ENCODE assay signal across 8 cellular contexts in the genomic region with DNA sequence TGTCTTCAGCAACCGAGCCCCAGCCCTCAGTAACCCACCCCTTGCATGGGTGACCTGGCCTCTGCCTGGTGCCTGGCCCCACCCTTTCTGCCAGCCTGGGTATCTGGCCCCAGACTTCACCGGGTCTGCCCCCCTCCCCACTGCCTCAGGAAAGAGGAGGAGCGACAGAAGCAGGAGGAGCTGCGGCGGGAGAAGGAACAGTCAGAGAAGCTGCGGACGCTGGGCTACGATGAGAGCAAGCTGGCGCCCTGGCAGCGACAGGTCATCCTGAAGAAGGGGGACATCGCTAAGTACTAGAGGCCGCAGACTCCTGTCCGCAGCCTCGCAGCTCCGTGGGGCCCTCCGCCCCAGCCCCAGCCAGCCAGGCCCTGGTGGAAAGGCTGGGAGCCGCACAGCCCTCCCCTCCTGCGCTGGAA. TPM values are rescaled to one million over a fixed set of nuclear protein-coding genes. Genes with fewer than 3 reads are reported as not detected.
A peak's percentile ranks its signal among the peaks of the same experiment; 100 is the strongest.
DNase-seq lines count a peak whose midpoint lies in the region; ATAC-seq and TF ChIP-seq lines count a peak whose summit lies in the region.

No MANE protein-coding gene starts in this region.

- H3K9me2 ChIP-seq in OCI-LY7 (ENCODE audit: insufficient read depth, low read length), result no peaks in the 10 kb centered on the region

- no peak for DNase-seq in Jurkat, Clone E6-1 (ENCODE audit: low read depth, low spot score)
- DNase-seq in activated CD4-positive, alpha-beta T cell treated with anti-CD3 and anti-CD28 coated beads for 4 hours, result peak; percentile 61 to 71
- DNase-seq in effector memory CD4-positive, alpha-beta T cell, result peak; percentile 66 to 72 (median 67)
- peak; percentile 37 for DNase-seq in stimulated activated CD4-positive, alpha-beta T cell treated with anti-CD3 and anti-CD28 coated beads, Interleukin-1b, Interleukin-23, amount 100 ng/mL, for 48 hours
- DNase-seq in NK-92 (lab: John Stamatoyannopoulos, UW; ENCODE audit: unreplicated experiment) (no peak), OCI-LY7 (ENCODE audit: low spot score) (no peak), type B pancreatic cell (ENCODE audit: extremely low spot score, unreplicated experiment) (no peak)

- no peaks in the 10 kb centered on the region for H3K27me3 ChIP-seq in effector memory CD4-positive, alpha-beta T cell (replicated peaks; ENCODE audit: control insufficient read depth, insufficient read depth, low read length, poor library complexity, severe bottlenecking)

- no TSS peak for BruUV-seq in OCI-LY7 (replicated peaks; lab: Mats Ljungman, UMichigan)

- H3K9me3 ChIP-seq in effector memory CD4-positive, alpha-beta T cell (ENCODE audit: control insufficient read depth, low read length), result no peaks in the 10 kb centered on the region
- H3K9me3 ChIP-seq in OCI-LY7 (ENCODE audit: low read length), result no peaks in the 10 kb centered on the region

- POLR2A ChIA-PET in OCI-LY7 (lab: Charles Lee), result no interaction called here

- no peaks in the 10 kb centered on the region for H3K79me2 ChIP-seq in OCI-LY7 (ENCODE audit: insufficient read depth, low read depth, low read length)

- no peak overlapping the region for H3K4me3 Mint-ChIP-seq in type B pancreatic cell

- H3K36me3 ChIP-seq in effector memory CD4-positive, alpha-beta T cell (ENCODE audit: control insufficient read depth, insufficient read depth, low read length), result peaks cover 27% of the 10 kb centered on the region
- H3K36me3 ChIP-seq in OCI-LY7 (ENCODE audit: insufficient read depth, low read length), result no peaks in the 10 kb centered on the region

- H2AFZ ChIP-seq in OCI-LY7 (ENCODE audit: low read length), result no peak overlapping the region

- no peak overlapping the region for H3K4me2 ChIP-seq in OCI-LY7 (ENCODE audit: low read length)

- peaks cover 11% of the 10 kb centered on the region for H3K36me3 Mint-ChIP-seq in type B pancreatic cell

- H3K27ac ChIP-seq in effector memory CD4-positive, alpha-beta T cell (ENCODE audit: insufficient read depth, low read length, poor library complexity, severe bottlenecking), result peak overlapping the region; percentile 96
- no peak overlapping the region for H3K27ac ChIP-seq in OCI-LY7 (ENCODE audit: low read depth, low read length, poor library complexity, severe bottlenecking)

- intact Hi-C loops in OCI-LY7 (cut with micrococcal nuclease; ENCODE audit: unreplicated experiment), result no loop called here

- peaks cover 55% of the 10 kb centered on the region for H3K4me1 ChIP-seq in effector memory CD4-positive, alpha-beta T cell (ENCODE audit: control insufficient read depth, insufficient read depth, low read length, poor library complexity, severe bottlenecking)
- no peaks in the 10 kb centered on the region for H3K4me1 ChIP-seq in OCI-LY7 (ENCODE audit: insufficient read depth, low read length, poor library complexity, severe bottlenecking)

- no peak overlapping the region for H3K27ac Mint-ChIP-seq in type B pancreatic cell

- TF ChIP-seq CTCF in OCI-LY7 (conservative IDR thresholded peaks at IDR 0.05; ENCODE audit: low read length), result no peak
- no peak for TF ChIP-seq CTCF in type B pancreatic cell (conservative IDR thresholded peaks at IDR 0.05)

- CTCF ChIA-PET in OCI-LY7 (lab: Charles Lee; ENCODE audit: unreplicated experiment), result no interaction called here

- peak overlapping the region; percentile 22 for H3K4me3 ChIP-seq in Jurkat, Clone E6-1 (ENCODE audit: low read length)
- peak overlapping the region; percentile 49 for H3K4me3 ChIP-seq in effector memory CD4-positive, alpha-beta T cell (ENCODE audit: insufficient read depth, low read depth, low read length, poor library complexity, severe bottlenecking)
- H3K4me3 ChIP-seq in OCI-LY7 (ENCODE audit: low read depth, low read length, poor library complexity, severe bottlenecking), result no peak overlapping the region

- peaks cover 3% of the 10 kb centered on the region for H3K27me3 Mint-ChIP-seq in type B pancreatic cell

- H3K9me3 Mint-ChIP-seq in type B pancreatic cell, result no peaks in the 10 kb centered on the region

- H4K20me1 ChIP-seq in OCI-LY7 (ENCODE audit: insufficient read depth, low read length), result no peaks in the 10 kb centered on the region

- peaks cover 11% of the 10 kb centered on the region for H3K4me1 Mint-ChIP-seq in type B pancreatic cell (ENCODE audit: unreplicated experiment)

- ATAC-seq in GM18867 (IDR thresholded peaks at IDR 0.05; ENCODE audit: unreplicated experiment), result no peak

RNA-seq across cellular contexts. Expression of a gene that starts 6.1 kb away (rescaled TPM):
- 1.8 TPM for polyA plus RNA-seq in Jurkat, Clone E6-1 (2012; ENCODE audit: insufficient read depth, insufficient read length)
- 1.7 and 2.8 TPM in 2 replicates for total RNA-seq in OCI-LY7 (2014; rRNA removed; shearing (Covaris generic))
- 0.65 and 1.7 TPM in 2 replicates for total RNA-seq in OCI-LY7 (2022)
- total RNA-seq in type B pancreatic cell (ENCODE audit: low replicate concordance), result 27.0 and 29.4 TPM in 2 replicates

RNA-seq across cellular contexts. Expression of a gene that starts 31.6 kb away (rescaled TPM):
- polyA plus RNA-seq in Jurkat, Clone E6-1 (2012; ENCODE audit: insufficient read depth, insufficient read length), result 3.3 TPM
- total RNA-seq in OCI-LY7 (2014; rRNA removed; shearing (Covaris generic)), result 0.67 and 1.6 TPM in 2 replicates
- total RNA-seq in OCI-LY7 (2022) (1.7 and 2.4 TPM in 2 replicates), type B pancreatic cell (ENCODE audit: low replicate concordance) (28.5 and 30.6 TPM in 2 replicates)

RNA-seq across cellular contexts. Expression of a gene that starts 35.3 kb away (rescaled TPM):
- 20.3 TPM for polyA plus RNA-seq in Jurkat, Clone E6-1 (2012; ENCODE audit: insufficient read depth, insufficient read length)
- total RNA-seq in OCI-LY7 (2014; rRNA removed; shearing (Covaris generic)), result not detected in 2 replicates
- total RNA-seq in OCI-LY7 (2022), result not detected in 2 replicates
- total RNA-seq in type B pancreatic cell (ENCODE audit: low replicate concordance), result 13.8 and 15.6 TPM in 2 replicates

RNA-seq across cellular contexts. Expression of a gene that starts 40.1 kb away (rescaled TPM):
- polyA plus RNA-seq in Jurkat, Clone E6-1 (2012; ENCODE audit: insufficient read depth, insufficient read length), result 1.1 TPM
- total RNA-seq in OCI-LY7 (2014; rRNA removed; shearing (Covaris generic)), result not detected in 2 replicates
- total RNA-seq in OCI-LY7 (2022) (not detected in 2 replicates), type B pancreatic cell (ENCODE audit: low replicate concordance) (5.9 and 22.1 TPM in 2 replicates)

Comparison
In these comparisons a context has a peak if more than half of its experiments do, and no peak if none do; other contexts are left out.
1. DNase-seq: peak in activated CD4-positive, alpha-beta T cell treated with anti-CD3 and anti-CD28 coated beads for 4 hours (2 of 2), effector memory CD4-positive, alpha-beta T cell (3 of 3) and stimulated activated CD4-positive, alpha-beta T cell treated with anti-CD3 and anti-CD28 coated beads, Interleukin-1b, Interleukin-23, amount 100 ng/mL, for 48 hours (single experiment); none in Jurkat, Clone E6-1 (single experiment), NK-92 (single experiment), OCI-LY7 (single experiment) and type B pancreatic cell (single experiment).
2. RNA of a gene that starts 35.3 kb away (total RNA-seq): 13.8 to 15.6 TPM in type B pancreatic cell; not detected in OCI-LY7; every median in the first group is over 10 times any median in the second.